In genomic region chr4:124806403-124806802, GRCh38 we compare ENCODE assay signal across 18 cellular contexts.
DNase-seq lines count a peak whose midpoint lies in the region; ATAC-seq and TF ChIP-seq lines count a peak whose summit lies in the region.
"Had no signal": no experiment of that assay in that cellular context is flagged by ENCODE, and none has a peak within 500 bp of the region (broad histone marks: within the 10 kb centered on the region; RNA-seq: fewer than 3 reads in every experiment).

No MANE protein-coding gene starts in this region.

- no peak overlapping the region for H3K4me3 ChIP-seq in fibroblast of villous mesenchyme (ENCODE audit: low read depth, low read length)
- H3K4me3 ChIP-seq: gastroesophageal sphincter, HAP-1 had no signal

- DNase-seq in Caki2 (ENCODE audit: low read depth) (peak; percentile 46), H4 (ENCODE audit: low spot score) (peak; percentile 67), WTC11 (ENCODE audit: low spot score) (no peak), fibroblast of villous mesenchyme (ENCODE audit: low read depth) (peak; percentile 39), AG08395 (ENCODE audit: low spot score) (no peak), DMS153 (lab: John Stamatoyannopoulos, UW) (no peak)
- DNase-seq: activated CD8-positive, alpha-beta memory T cell treated with anti-CD3 and anti-CD28 coated beads, Interleukin-2, amount 50 U/mL, for 48 hours; NCI-H2107; stimulated activated CD4-positive, alpha-beta T cell treated with anti-CD3 and anti-CD28 coated beads, Interleukin-15, amount 100 ng/mL, for 24 hours; T-helper 1 cell had no signal

- CTCF ChIA-PET in WTC11 (lab: Charles Lee) = no interaction called here

- H3K4me3 Mint-ChIP-seq in WTC11 = no peak overlapping the region
- H3K4me3 Mint-ChIP-seq: activated naive CD4-positive, alpha-beta T cell treated with anti-CD3 and anti-CD28 coated beads, Interleukin-2, amount 50 U/mL, for 24 hours; central memory CD8-positive, alpha-beta T cell; memory B cell had no signal

- ATAC-seq in WTC11 (peak; percentile 57), GM18867 (IDR thresholded peaks at IDR 0.05; ENCODE audit: unreplicated experiment) (no peak), GM21447 (IDR thresholded peaks at IDR 0.05; ENCODE audit: unreplicated experiment) (no peak)
- ATAC-seq: activated CD4-positive, CD25-positive, alpha-beta regulatory T cell treated with anti-CD3 and anti-CD28 coated beads, Interleukin-2, amount 50 U/mL, for 24 hours; gastroesophageal sphincter had no signal

- no peak overlapping the region for H3K27ac Mint-ChIP-seq in WTC11
- H3K27ac Mint-ChIP-seq: activated naive CD4-positive, alpha-beta T cell treated with anti-CD3 and anti-CD28 coated beads, Interleukin-2, amount 50 U/mL, for 24 hours; memory B cell had no signal

- in situ Hi-C loops in Caki2 (cut with HindIII; ENCODE audit: low pct_unique_long_range_greater_than_20kb, low sequenced_read_pairs) = no loop called here

- H3K9me3 Mint-ChIP-seq in WTC11 = peaks cover 27% of the 10 kb centered on the region

- H3K4me1 Mint-ChIP-seq in WTC11 = peaks cover 35% of the 10 kb centered on the region
- H3K4me1 Mint-ChIP-seq: activated naive CD4-positive, alpha-beta T cell treated with anti-CD3 and anti-CD28 coated beads, Interleukin-2, amount 50 U/mL, for 24 hours; central memory CD8-positive, alpha-beta T cell; memory B cell had no signal

- H3K36me3 Mint-ChIP-seq in WTC11 = peaks cover 14% of the 10 kb centered on the region
- H3K36me3 Mint-ChIP-seq: activated naive CD4-positive, alpha-beta T cell treated with anti-CD3 and anti-CD28 coated beads, Interleukin-2, amount 50 U/mL, for 24 hours; memory B cell had no signal

- POLR2A ChIA-PET in WTC11 (lab: Charles Lee) = no interaction called here

- TF ChIP-seq CTCF in WTC11 (IDR thresholded peaks at IDR 0.05) (no peak), fibroblast of villous mesenchyme (IDR thresholded peaks at IDR 0.05; ENCODE audit: insufficient read depth, low read depth, low read length) (no peak)

- H3K27me3 Mint-ChIP-seq in WTC11 (ENCODE audit: low read depth) = no peaks in the 10 kb centered on the region
- H3K27me3 Mint-ChIP-seq: activated naive CD4-positive, alpha-beta T cell treated with anti-CD3 and anti-CD28 coated beads, Interleukin-2, amount 50 U/mL, for 24 hours; central memory CD8-positive, alpha-beta T cell; memory B cell had no signal

TF ChIP-seq in WTC11, 78 proteins besides CTCF, POLR2A, EP300 and RAD21:
- TF ChIP-seq CREM (CRISPR knock-in tag; IDR thresholded peaks at IDR 0.05) = no peak
- TF ChIP-seq, protein P1, sequence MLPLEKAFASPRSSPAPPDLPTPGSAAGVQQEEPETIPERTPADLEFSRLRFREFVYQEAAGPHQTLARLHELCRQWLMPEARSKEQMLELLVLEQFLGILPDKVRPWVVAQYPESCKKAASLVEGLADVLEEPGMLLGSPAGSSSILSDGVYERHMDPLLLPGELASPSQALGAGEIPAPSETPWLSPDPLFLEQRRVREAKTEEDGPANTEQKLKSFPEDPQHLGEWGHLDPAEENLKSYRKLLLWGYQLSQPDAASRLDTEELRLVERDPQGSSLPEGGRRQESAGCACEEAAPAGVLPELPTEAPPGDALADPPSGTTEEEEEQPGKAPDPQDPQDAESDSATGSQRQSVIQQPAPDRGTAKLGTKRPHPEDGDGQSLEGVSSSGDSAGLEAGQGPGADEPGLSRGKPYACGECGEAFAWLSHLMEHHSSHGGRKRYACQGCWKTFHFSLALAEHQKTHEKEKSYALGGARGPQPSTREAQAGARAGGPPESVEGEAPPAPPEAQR (CRISPR knock-in tag; IDR thresholded peaks at IDR 0.05) = no peak
- no peak for TF ChIP-seq HMGA2 (CRISPR knock-in tag; IDR thresholded peaks at IDR 0.05)
- no peak for TF ChIP-seq E2F5 (CRISPR knock-in tag; IDR thresholded peaks at IDR 0.05)
- TF ChIP-seq E2F1 (CRISPR knock-in tag; IDR thresholded peaks at IDR 0.05) = no peak
- no peak for TF ChIP-seq ZNF423 (CRISPR knock-in tag; IDR thresholded peaks at IDR 0.05)
- TF ChIP-seq, protein P2, sequence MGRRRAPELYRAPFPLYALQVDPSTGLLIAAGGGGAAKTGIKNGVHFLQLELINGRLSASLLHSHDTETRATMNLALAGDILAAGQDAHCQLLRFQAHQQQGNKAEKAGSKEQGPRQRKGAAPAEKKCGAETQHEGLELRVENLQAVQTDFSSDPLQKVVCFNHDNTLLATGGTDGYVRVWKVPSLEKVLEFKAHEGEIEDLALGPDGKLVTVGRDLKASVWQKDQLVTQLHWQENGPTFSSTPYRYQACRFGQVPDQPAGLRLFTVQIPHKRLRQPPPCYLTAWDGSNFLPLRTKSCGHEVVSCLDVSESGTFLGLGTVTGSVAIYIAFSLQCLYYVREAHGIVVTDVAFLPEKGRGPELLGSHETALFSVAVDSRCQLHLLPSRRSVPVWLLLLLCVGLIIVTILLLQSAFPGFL (CRISPR knock-in tag; IDR thresholded peaks at IDR 0.05; ENCODE audit: borderline replicate concordance) = no peak
- TF ChIP-seq PRRX2 (CRISPR knock-in tag; IDR thresholded peaks at IDR 0.05) = no peak
- no peak for TF ChIP-seq TCF7 (CRISPR knock-in tag; IDR thresholded peaks at IDR 0.05; ENCODE audit: low read depth)
- no peak for TF ChIP-seq ETV6 (CRISPR knock-in tag; IDR thresholded peaks at IDR 0.05)
- no peak for TF ChIP-seq ZNF396 (CRISPR knock-in tag; IDR thresholded peaks at IDR 0.05; ENCODE audit: borderline replicate concordance)
- TF ChIP-seq FOXP1 (CRISPR knock-in tag; IDR thresholded peaks at IDR 0.05; ENCODE audit: borderline replicate concordance) = no peak
- no peak for TF ChIP-seq OVOL2 (CRISPR knock-in tag; IDR thresholded peaks at IDR 0.05; ENCODE audit: borderline replicate concordance)
- TF ChIP-seq, protein P3, sequence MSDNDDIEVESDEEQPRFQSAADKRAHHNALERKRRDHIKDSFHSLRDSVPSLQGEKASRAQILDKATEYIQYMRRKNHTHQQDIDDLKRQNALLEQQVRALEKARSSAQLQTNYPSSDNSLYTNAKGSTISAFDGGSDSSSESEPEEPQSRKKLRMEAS (CRISPR knock-in tag; IDR thresholded peaks at IDR 0.05) = no peak
- TF ChIP-seq CREB1 (CRISPR knock-in tag; IDR thresholded peaks at IDR 0.05) = no peak
- TF ChIP-seq GABPB1 (CRISPR knock-in tag; IDR thresholded peaks at IDR 0.05) = no peak
- no peak for TF ChIP-seq IRF1 (CRISPR knock-in tag; IDR thresholded peaks at IDR 0.05)
- TF ChIP-seq, protein P4, sequence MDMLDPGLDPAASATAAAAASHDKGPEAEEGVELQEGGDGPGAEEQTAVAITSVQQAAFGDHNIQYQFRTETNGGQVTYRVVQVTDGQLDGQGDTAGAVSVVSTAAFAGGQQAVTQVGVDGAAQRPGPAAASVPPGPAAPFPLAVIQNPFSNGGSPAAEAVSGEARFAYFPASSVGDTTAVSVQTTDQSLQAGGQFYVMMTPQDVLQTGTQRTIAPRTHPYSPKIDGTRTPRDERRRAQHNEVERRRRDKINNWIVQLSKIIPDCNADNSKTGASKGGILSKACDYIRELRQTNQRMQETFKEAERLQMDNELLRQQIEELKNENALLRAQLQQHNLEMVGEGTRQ (CRISPR knock-in tag; IDR thresholded peaks at IDR 0.05) = no peak
- TF ChIP-seq ATF1 (CRISPR knock-in tag; IDR thresholded peaks at IDR 0.05) = no peak
- TF ChIP-seq MYBL2 (CRISPR knock-in tag; IDR thresholded peaks at IDR 0.05) = no peak
TF ChIP-seq in WTC11: peak in this region for 0.

Comparison
In these comparisons a context has a peak if more than half of its experiments do, and no peak if none do; other contexts are left out.
1. DNase-seq: peak in Caki2 (single experiment), H4 (single experiment) and fibroblast of villous mesenchyme (single experiment); none in WTC11 (single experiment), AG08395 (single experiment) and DMS153 (single experiment).